In the genomic region with DNA sequence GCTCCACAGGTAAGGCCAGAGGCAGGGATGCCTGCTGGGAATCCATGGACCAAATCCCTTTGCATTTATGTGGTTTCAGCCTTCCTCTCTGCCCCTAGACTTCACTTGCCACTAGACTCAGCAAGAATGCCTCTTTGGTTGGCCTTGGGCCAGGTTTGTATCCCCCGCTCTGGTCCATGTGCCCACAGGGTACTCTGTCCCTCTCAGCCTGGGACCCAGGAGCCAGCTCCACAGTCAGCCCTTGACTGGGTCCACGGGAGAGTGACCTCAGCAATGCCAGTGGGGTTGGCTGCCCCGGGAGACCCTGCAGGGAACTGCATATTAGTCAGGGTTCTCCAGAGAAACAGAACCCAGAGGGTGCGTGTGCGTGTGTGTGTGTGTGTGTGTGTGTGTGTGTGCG, we compare ENCODE assay signal across 1 cellular context.
A peak's percentile ranks its signal among the peaks of the same experiment; 100 is the strongest.
TF ChIP-seq lines count a peak whose summit lies in the region.

No MANE protein-coding gene starts in this region.

TF ChIP-seq in K562, 482 proteins besides CTCF, POLR2A, EP300 and RAD21:
- no peak for TF ChIP-seq ZFP36 (IDR thresholded peaks at IDR 0.05; ENCODE audit: low read depth, low read length, partially characterized antibody)
- TF ChIP-seq ZNF830 (CRISPR knock-in tag; IDR thresholded peaks at IDR 0.05), result no peak
- peak; percentile 64 for TF ChIP-seq NFIC (IDR thresholded peaks at IDR 0.05)
- 0 out of 2 replicates have a peak, but pooled peaks have one; percentile 7 for TF ChIP-seq ARID1B (IDR thresholded peaks at IDR 0.05)
- TF ChIP-seq MYNN (IDR thresholded peaks at IDR 0.05), result no peak
- TF ChIP-seq MYNN (CRISPR knock-in tag; IDR thresholded peaks at IDR 0.05), result no peak
